ENCODE assay signal across 28 cellular contexts in genomic region chr2:194618432-194618831, GRCh38.
"Had no signal": no experiment of that assay in that cellular context is flagged by ENCODE, and none has a peak within 500 bp of the region (broad histone marks: within the 10 kb centered on the region; RNA-seq: fewer than 3 reads in every experiment).

No MANE protein-coding gene starts in this region.

- H3K36me3 ChIP-seq: colonic mucosa, esophagus muscularis mucosa, esophagus squamous epithelium, gastrocnemius medialis, gastroesophageal sphincter, heart left ventricle, heart right ventricle had no signal

- ATAC-seq: effector memory CD8-positive, alpha-beta T cell; esophagus mucosa; foreskin keratinocyte; gastrocnemius medialis; gastroesophageal sphincter; heart left ventricle; heart right ventricle had no signal

- FAIRE-seq: colon, endometrium, endothelial cell of umbilical vein, frontal cortex had no signal

- H3K4me1 ChIP-seq: colonic mucosa, esophagus squamous epithelium, foreskin keratinocyte, gastrocnemius medialis, gastroesophageal sphincter, heart left ventricle, heart right ventricle had no signal

- H3K27ac ChIP-seq: colonic mucosa, coronary artery, dorsolateral prefrontal cortex, epithelial cell of prostate, esophagus muscularis mucosa, esophagus squamous epithelium, foreskin keratinocyte, gastrocnemius medialis, gastroesophageal sphincter, heart left ventricle, heart right ventricle had no signal

- H3K9me3 ChIP-seq: colonic mucosa, esophagus muscularis mucosa, gastrocnemius medialis, gastroesophageal sphincter, heart left ventricle had no signal

- DNase-seq: colonic mucosa; cortex of kidney; dermis blood vessel endothelial cell; dorsolateral prefrontal cortex; effector CD4-positive, alpha-beta T cell; effector CD8-positive, alpha-beta T cell; effector memory CD4-positive, alpha-beta T cell; effector memory CD8-positive, alpha-beta T cell; endodermal cell; erythroblast; esophagus squamous epithelium; foreskin fibroblast; foreskin keratinocyte; foreskin melanocyte; gastrocnemius medialis; glutamatergic neuron; head of caudate nucleus; heart left ventricle; heart right ventricle had no signal

- H3K27me3 ChIP-seq: colonic mucosa, dorsolateral prefrontal cortex, esophagus muscularis mucosa, esophagus squamous epithelium, foreskin keratinocyte, gastrocnemius medialis, gastroesophageal sphincter, heart left ventricle, heart right ventricle had no signal

- H3K4me3 ChIP-seq: colonic mucosa, coronary artery, dorsolateral prefrontal cortex, esophagus muscularis mucosa, esophagus squamous epithelium, gastrocnemius medialis, gastroesophageal sphincter, heart left ventricle, heart right ventricle had no signal
